1 cellular context compared by ENCODE assay signal in genomic region chr11:64284962-64285884, GRCh38.
A peak's percentile ranks its signal among the peaks of the same experiment; 100 is the strongest.
TF ChIP-seq lines count a peak whose summit lies in the region.

Gene GPR137, plus strand, starts transcription at chr11:64285848. Its CDS starts 677 bp downstream, at chr11:64286525.

TF ChIP-seq in IMR-90, 13 proteins besides CTCF, POLR2A, EP300 and RAD21 (continued from another document):
- TF ChIP-seq RCOR1 (IDR thresholded peaks at IDR 0.05; ENCODE audit: insufficient replicate concordance, low read length) (no peak), SMC3 (IDR thresholded peaks at IDR 0.05; ENCODE audit: low read depth, low read length) (no peak), RFX5 (IDR thresholded peaks at IDR 0.05; ENCODE audit: low read depth, low read length) (no peak), MXI1 (IDR thresholded peaks at IDR 0.05; ENCODE audit: borderline replicate concordance, low read depth, low read length) (0 out of 2 replicates have a peak, but pooled peaks have one; percentile 16), FOS (IDR thresholded peaks at IDR 0.05; ENCODE audit: low read depth, low read length) (no peak), CHD1 (IDR thresholded peaks at IDR 0.05; ENCODE audit: low read depth, low read length) (no peak), CEBPB (IDR thresholded peaks at IDR 0.05; ENCODE audit: low read depth, low read length) (no peak), MAFK (IDR thresholded peaks at IDR 0.05; ENCODE audit: low read depth, low read length) (no peak), USF2 (IDR thresholded peaks at IDR 0.05; ENCODE audit: low read depth, low read length) (no peak)
